Comparison of ENCODE assay signal across 16 cellular contexts in genomic region chr12:65765436-65765813, GRCh38. TPM values are rescaled to one million over a fixed set of nuclear protein-coding genes. Genes with fewer than 3 reads are reported as not detected.
DNase-seq lines count a peak whose midpoint lies in the region; ATAC-seq and TF ChIP-seq lines count a peak whose summit lies in the region.
"Had no signal": no experiment of that assay in that cellular context is flagged by ENCODE, and none has a peak within 500 bp of the region (broad histone marks: within the 10 kb centered on the region; RNA-seq: fewer than 3 reads in every experiment).

No MANE protein-coding gene starts in this region.

- no peak overlapping the region for H3K4me3 ChIP-seq in AG10803 (ENCODE audit: low read length)
- no peak overlapping the region for H3K4me3 ChIP-seq in mesenchymal stem cell (ENCODE audit: insufficient read depth in 1 of 2, low read depth in 1 of 2, low read length in 2 of 2)
- no peak overlapping the region for H3K4me3 ChIP-seq in testis
- H3K4me3 ChIP-seq: pancreas had no signal

- H3K9me3 ChIP-seq in mesenchymal stem cell (ENCODE audit: control insufficient read depth, low read length) (no peaks in the 10 kb centered on the region), testis (no peaks in the 10 kb centered on the region)
- H3K9me3 ChIP-seq: pancreas had no signal

- H4K91ac ChIP-seq in mesenchymal stem cell (ENCODE audit: low read length) = no peak overlapping the region

- no peak overlapping the region for H3K14ac ChIP-seq in mesenchymal stem cell (ENCODE audit: low read length in 2 of 2)

- 90% methylated on average over 2 of the region's 2 CpGs for WGBS in mesenchymal stem cell
- whole genome bisulfite sequencing in testis, 2 donors = 83 to 93% methylated on average over 2 of the region's 2 CpGs

- no peak overlapping the region for H2BK120ac ChIP-seq in mesenchymal stem cell (ENCODE audit: low read depth, low read length)

- no peaks in the 10 kb centered on the region for H3K27me3 ChIP-seq in mesenchymal stem cell (ENCODE audit: control insufficient read depth in 1 of 2, insufficient read depth in 1 of 2, low read length in 2 of 2)
- H3K27me3 ChIP-seq in testis = no peaks in the 10 kb centered on the region
- H3K27me3 ChIP-seq: pancreas had no signal

- no peak for ATAC-seq in HG03342 (IDR thresholded peaks at IDR 0.05; ENCODE audit: unreplicated experiment)
- no peak for ATAC-seq in GM18868 (IDR thresholded peaks at IDR 0.05; ENCODE audit: unreplicated experiment)
- no peak for ATAC-seq in HG02973 (IDR thresholded peaks at IDR 0.05; ENCODE audit: unreplicated experiment)
- ATAC-seq: pancreas had no signal

- peak; percentile 61 for DNase-seq in AG10803 (ENCODE audit: low read depth)
- DNase-seq in NCI-H226 = peak; percentile 87
- DNase-seq in dermis blood vessel endothelial cell = peak; percentile 39
- peak; percentile 32 for DNase-seq in mesenchymal stem cell
- DNase-seq in testis = no peak
- DNase-seq: activated CD4-positive, alpha-beta T cell treated with anti-CD3 and anti-CD28 coated beads for 1 hour; activated CD8-positive, alpha-beta memory T cell treated with anti-CD3 and anti-CD28 coated beads, Interleukin-2, amount 50 U/mL, for 4 hours; activated naive CD4-positive, alpha-beta T cell treated with anti-CD3 and anti-CD28 coated beads, Interleukin-2, amount 10 ng/mL, durations not matched to agents 7 days and 5 days; midbrain; NCI-H1105; NCI-H446; pancreas had no signal

- no peak overlapping the region for H3K4ac ChIP-seq in mesenchymal stem cell (ENCODE audit: low read depth in 1 of 2, low read length in 2 of 2)

- H2AFZ ChIP-seq in mesenchymal stem cell (ENCODE audit: low read depth, low read length) = no peak overlapping the region

- H3K27ac ChIP-seq in mesenchymal stem cell (ENCODE audit: low read length, poor library complexity, severe bottlenecking) (no peak overlapping the region), testis (no peak overlapping the region)
- H3K27ac ChIP-seq: pancreas had no signal

- no peak overlapping the region for H2AK5ac ChIP-seq in mesenchymal stem cell (ENCODE audit: low read length, severe bottlenecking)

- no peaks in the 10 kb centered on the region for H3K79me1 ChIP-seq in mesenchymal stem cell (replicated peaks; ENCODE audit: low read length, poor library complexity, severe bottlenecking)

- H3K4me1 ChIP-seq in mesenchymal stem cell (ENCODE audit: control insufficient read depth, insufficient read depth, low read depth, low read length) = no peaks in the 10 kb centered on the region
- H3K4me1 ChIP-seq in testis = no peaks in the 10 kb centered on the region
- H3K4me1 ChIP-seq: pancreas had no signal

- no peak overlapping the region for H2BK5ac ChIP-seq in mesenchymal stem cell (ENCODE audit: low read depth, low read length, poor library complexity, severe bottlenecking)

- H3K36me3 ChIP-seq in mesenchymal stem cell (ENCODE audit: control insufficient read depth in 1 of 2, insufficient read depth in 2 of 2, low read depth in 1 of 2, low read length in 2 of 2) = no peaks in the 10 kb centered on the region
- no peaks in the 10 kb centered on the region for H3K36me3 ChIP-seq in testis (ENCODE audit: low read depth, missing control alignments)
- H3K36me3 ChIP-seq: pancreas had no signal

- H2BK15ac ChIP-seq in mesenchymal stem cell (ENCODE audit: low read depth, poor library complexity, severe bottlenecking) = no peak overlapping the region

- intact Hi-C loops in testis (cut with DNase I; ENCODE audit: low total_unique reads) = no loop called here

- H3K9ac ChIP-seq in mesenchymal stem cell (ENCODE audit: low read length) = no peak overlapping the region

- no peak overlapping the region for H2BK12ac ChIP-seq in mesenchymal stem cell (ENCODE audit: low read length in 2 of 2)

- H4K8ac ChIP-seq in mesenchymal stem cell (ENCODE audit: low read length) = no peak overlapping the region

- TF ChIP-seq CTCF in AG10803 (conservative IDR thresholded peaks at IDR 0.05; ENCODE audit: low read length) (no peak), testis (IDR thresholded peaks at IDR 0.05) (no peak)

- H3K4me2 ChIP-seq in mesenchymal stem cell (ENCODE audit: low read length, poor library complexity, severe bottlenecking) = no peak overlapping the region

- H3K23ac ChIP-seq in mesenchymal stem cell (ENCODE audit: low read length in 2 of 2) = no peak overlapping the region

- no peak for TF ChIP-seq POLR2A in testis (IDR thresholded peaks at IDR 0.05)

- H3K18ac ChIP-seq in mesenchymal stem cell (ENCODE audit: low read depth in 1 of 2, low read length in 2 of 2) = no peak overlapping the region

RNA-seq across cellular contexts. Expression of gene HMGA2, which starts 58.9 kb away (rescaled TPM):
- total RNA-seq in dermis blood vessel endothelial cell (4.4 and 6.5 TPM in 2 replicates), testis (1 to 10 TPM; 3.1 to 4.0 TPM)
- polyA plus RNA-seq in mesenchymal stem cell (2013, experiment 1 of 2) = 146 TPM
- 149 TPM for polyA plus RNA-seq in mesenchymal stem cell (2013, experiment 2 of 2)
- 5.7 TPM for polyA plus RNA-seq in testis (ENCODE audit: insufficient read depth, low read depth, low replicate concordance)
- total RNA-seq: T-helper 1 cell treated with Interleukin-12 subunit alpha and Interleukin-12 subunit beta and Interleukin-4 antibody, amounts not matched to agents 30 ng/mL and 1 ng/mL, for 36 hours had no signal
